Comparison of ENCODE assay signal across 1 cellular context in the genomic region with DNA sequence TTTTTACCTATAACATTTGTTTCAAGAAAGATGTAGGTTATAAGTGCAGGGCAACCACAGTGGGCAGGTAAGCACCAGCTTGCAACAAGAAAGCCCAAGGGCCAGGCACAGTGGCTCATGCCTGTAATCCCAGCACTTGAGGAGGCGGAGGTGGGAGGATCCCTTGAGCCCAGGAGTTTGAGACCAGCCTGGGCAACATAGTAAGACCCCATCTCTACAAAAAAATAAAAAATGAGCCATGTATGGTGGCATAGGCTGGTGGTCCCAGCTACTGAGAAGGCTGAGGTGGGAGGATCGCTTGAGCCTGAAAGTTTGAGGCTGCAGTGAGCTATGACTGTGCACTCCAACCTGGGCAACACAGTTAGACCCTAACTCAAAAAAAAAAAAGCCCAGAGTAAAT.
A peak's percentile ranks its signal among the peaks of the same experiment; 100 is the strongest.
TF ChIP-seq lines count a peak whose summit lies in the region.

No MANE protein-coding gene starts in this region.

TF ChIP-seq in HepG2, 621 proteins besides CTCF, POLR2A, EP300 and RAD21:
- TF ChIP-seq ZNF816 (CRISPR knock-in tag; IDR thresholded peaks at IDR 0.05; ENCODE audit: borderline replicate concordance), result no peak
- TF ChIP-seq ZNF121 (CRISPR knock-in tag; IDR thresholded peaks at IDR 0.05), result 0 out of 2 replicates have a peak, but pooled peaks have one; percentile 48
